ENCODE assay signal across 11 cellular contexts in genomic region chr1:158930504-158930903, GRCh38.
DNase-seq lines count a peak whose midpoint lies in the region; ATAC-seq lines count a peak whose summit lies in the region.
"Had no signal": no experiment of that assay in that cellular context is flagged by ENCODE, and none has a peak within 500 bp of the region (broad histone marks: within the 10 kb centered on the region; RNA-seq: fewer than 3 reads in every experiment).

No MANE protein-coding gene starts in this region.

- DNase-seq in activated CD4-positive, alpha-beta T cell treated with anti-CD3 and anti-CD28 coated beads for 48 hours: peak; percentile 39
- DNase-seq in activated naive CD8-positive, alpha-beta T cell treated with anti-CD3 and anti-CD28 coated beads, Interleukin-2, amount 50 U/mL, for 24 hours: peak; percentile 12
- DNase-seq in stimulated activated CD8-positive, alpha-beta memory T cell treated with anti-CD3 and anti-CD28 coated beads, Interleukin-15, amount 100 ng/mL, for 4 hours (ENCODE audit: low read depth in 2 of 2): peak; percentile 18 to 36
- DNase-seq in DMS 273 (lab: John Stamatoyannopoulos, UW; ENCODE audit: unreplicated experiment) (no peak), DMS 273 treated with DMSO at 0.1 percent for 48 hours (lab: John Stamatoyannopoulos, UW) (no peak)
- DNase-seq: aorta, NCI-H510A had no signal

- H3K9me3 Mint-ChIP-seq in activated naive CD8-positive, alpha-beta T cell treated with anti-CD3 and anti-CD28 coated beads, Interleukin-2, amount 50 U/mL, for 24 hours: peaks cover 13% of the 10 kb centered on the region

- ATAC-seq in HG03175 (IDR thresholded peaks at IDR 0.05; ENCODE audit: unreplicated experiment) (peak; percentile 44), HG02610 (IDR thresholded peaks at IDR 0.05; ENCODE audit: unreplicated experiment) (no peak), GM19467 (IDR thresholded peaks at IDR 0.05; ENCODE audit: unreplicated experiment) (no peak)
- ATAC-seq in activated naive CD8-positive, alpha-beta T cell treated with anti-CD3 and anti-CD28 coated beads, Interleukin-2, amount 50 U/mL, for 24 hours: peak; percentile 40
- ATAC-seq: SK-N-SH treated with all-trans-retinoic acid at 6 μM for 48 hours had no signal

- peaks cover 33% of the 10 kb centered on the region for H3K4me1 Mint-ChIP-seq in activated naive CD8-positive, alpha-beta T cell treated with anti-CD3 and anti-CD28 coated beads, Interleukin-2, amount 50 U/mL, for 24 hours

- peaks cover 11% of the 10 kb centered on the region for H3K27me3 Mint-ChIP-seq in activated naive CD8-positive, alpha-beta T cell treated with anti-CD3 and anti-CD28 coated beads, Interleukin-2, amount 50 U/mL, for 24 hours

- H3K36me3 Mint-ChIP-seq in activated naive CD8-positive, alpha-beta T cell treated with anti-CD3 and anti-CD28 coated beads, Interleukin-2, amount 50 U/mL, for 24 hours (ENCODE audit: low read depth): no peaks in the 10 kb centered on the region

- H3K27ac Mint-ChIP-seq in activated naive CD8-positive, alpha-beta T cell treated with anti-CD3 and anti-CD28 coated beads, Interleukin-2, amount 50 U/mL, for 24 hours: peak overlapping the region; percentile 78

- no peak overlapping the region for H3K4me3 Mint-ChIP-seq in activated naive CD8-positive, alpha-beta T cell treated with anti-CD3 and anti-CD28 coated beads, Interleukin-2, amount 50 U/mL, for 24 hours

Comparison
In these comparisons a context has a peak if more than half of its experiments do, and no peak if none do; other contexts are left out.
1. ATAC-seq: peak in HG03175 (single experiment) and activated naive CD8-positive, alpha-beta T cell treated with anti-CD3 and anti-CD28 coated beads, Interleukin-2, amount 50 U/mL, for 24 hours (single experiment); none in HG02610 (single experiment) and GM19467 (single experiment).
2. DNase-seq: peak in activated CD4-positive, alpha-beta T cell treated with anti-CD3 and anti-CD28 coated beads for 48 hours (single experiment), activated naive CD8-positive, alpha-beta T cell treated with anti-CD3 and anti-CD28 coated beads, Interleukin-2, amount 50 U/mL, for 24 hours (single experiment) and stimulated activated CD8-positive, alpha-beta memory T cell treated with anti-CD3 and anti-CD28 coated beads, Interleukin-15, amount 100 ng/mL, for 4 hours (2 of 2); none in DMS 273 (single experiment) and DMS 273 treated with DMSO at 0.1 percent for 48 hours (single experiment).